Comparison of ENCODE assay signal across 1 cellular context in genomic region chrX:19846995-19847790, GRCh38.
TF ChIP-seq lines count a peak whose summit lies in the region.

No MANE protein-coding gene starts in this region.

TF ChIP-seq in SK-N-SH, 30 proteins besides CTCF, POLR2A, EP300 and RAD21 (continued from another document):
- TF ChIP-seq PBX3 (IDR thresholded peaks at IDR 0.05) (no peak; the same call in 1 of the 2 replicates), TCF12 (IDR thresholded peaks at IDR 0.05) (peak; percentile 38; the same call in 1 of the 2 replicates), MAX (IDR thresholded peaks at IDR 0.05; ENCODE audit: low read depth) (peak; percentile 67; the same call in 1 of the 2 replicates), MXI1 (IDR thresholded peaks at IDR 0.05; ENCODE audit: low read depth, low read length) (no peak), FOXM1 (IDR thresholded peaks at IDR 0.05; ENCODE audit: low read depth) (no peak)
- TF ChIP-seq, protein P1, sequence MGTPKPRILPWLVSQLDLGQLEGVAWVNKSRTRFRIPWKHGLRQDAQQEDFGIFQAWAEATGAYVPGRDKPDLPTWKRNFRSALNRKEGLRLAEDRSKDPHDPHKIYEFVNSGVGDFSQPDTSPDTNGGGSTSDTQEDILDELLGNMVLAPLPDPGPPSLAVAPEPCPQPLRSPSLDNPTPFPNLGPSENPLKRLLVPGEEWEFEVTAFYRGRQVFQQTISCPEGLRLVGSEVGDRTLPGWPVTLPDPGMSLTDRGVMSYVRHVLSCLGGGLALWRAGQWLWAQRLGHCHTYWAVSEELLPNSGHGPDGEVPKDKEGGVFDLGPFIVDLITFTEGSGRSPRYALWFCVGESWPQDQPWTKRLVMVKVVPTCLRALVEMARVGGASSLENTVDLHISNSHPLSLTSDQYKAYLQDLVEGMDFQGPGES (IDR thresholded peaks at IDR 0.05; ENCODE audit: low read depth, low read length) = no peak
- TF ChIP-seq, protein P2, sequence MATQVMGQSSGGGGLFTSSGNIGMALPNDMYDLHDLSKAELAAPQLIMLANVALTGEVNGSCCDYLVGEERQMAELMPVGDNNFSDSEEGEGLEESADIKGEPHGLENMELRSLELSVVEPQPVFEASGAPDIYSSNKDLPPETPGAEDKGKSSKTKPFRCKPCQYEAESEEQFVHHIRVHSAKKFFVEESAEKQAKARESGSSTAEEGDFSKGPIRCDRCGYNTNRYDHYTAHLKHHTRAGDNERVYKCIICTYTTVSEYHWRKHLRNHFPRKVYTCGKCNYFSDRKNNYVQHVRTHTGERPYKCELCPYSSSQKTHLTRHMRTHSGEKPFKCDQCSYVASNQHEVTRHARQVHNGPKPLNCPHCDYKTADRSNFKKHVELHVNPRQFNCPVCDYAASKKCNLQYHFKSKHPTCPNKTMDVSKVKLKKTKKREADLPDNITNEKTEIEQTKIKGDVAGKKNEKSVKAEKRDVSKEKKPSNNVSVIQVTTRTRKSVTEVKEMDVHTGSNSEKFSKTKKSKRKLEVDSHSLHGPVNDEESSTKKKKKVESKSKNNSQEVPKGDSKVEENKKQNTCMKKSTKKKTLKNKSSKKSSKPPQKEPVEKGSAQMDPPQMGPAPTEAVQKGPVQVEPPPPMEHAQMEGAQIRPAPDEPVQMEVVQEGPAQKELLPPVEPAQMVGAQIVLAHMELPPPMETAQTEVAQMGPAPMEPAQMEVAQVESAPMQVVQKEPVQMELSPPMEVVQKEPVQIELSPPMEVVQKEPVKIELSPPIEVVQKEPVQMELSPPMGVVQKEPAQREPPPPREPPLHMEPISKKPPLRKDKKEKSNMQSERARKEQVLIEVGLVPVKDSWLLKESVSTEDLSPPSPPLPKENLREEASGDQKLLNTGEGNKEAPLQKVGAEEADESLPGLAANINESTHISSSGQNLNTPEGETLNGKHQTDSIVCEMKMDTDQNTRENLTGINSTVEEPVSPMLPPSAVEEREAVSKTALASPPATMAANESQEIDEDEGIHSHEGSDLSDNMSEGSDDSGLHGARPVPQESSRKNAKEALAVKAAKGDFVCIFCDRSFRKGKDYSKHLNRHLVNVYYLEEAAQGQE (IDR thresholded peaks at IDR 0.05; ENCODE audit: low read depth, low read length) = peak; percentile 8; the same call in 1 of the 2 replicates
